Comparison of ENCODE assay signal across 17 cellular contexts in genomic region chr6:44339763-44340625, GRCh38. TPM values are rescaled to one million over a fixed set of nuclear protein-coding genes. Genes with fewer than 3 reads are reported as not detected.
A peak's percentile ranks its signal among the peaks of the same experiment; 100 is the strongest.
DNase-seq lines count a peak whose midpoint lies in the region; ATAC-seq and TF ChIP-seq lines count a peak whose summit lies in the region.
"Had no signal": no experiment of that assay in that cellular context is flagged by ENCODE, and none has a peak within 500 bp of the region (broad histone marks: within the 10 kb centered on the region; RNA-seq: fewer than 3 reads in every experiment).

No MANE protein-coding gene starts in this region.

- peaks cover 3% of the 10 kb centered on the region for H3K27me3 ChIP-seq in trophoblast cell (ENCODE audit: insufficient read depth, low read length)

- no peak overlapping the region for H3K4me2 ChIP-seq in trophoblast cell (ENCODE audit: low read length)

- no peaks in the 10 kb centered on the region for H3K9me3 Mint-ChIP-seq in activated CD4-positive, alpha-beta memory T cell treated with anti-CD3 and anti-CD28 coated beads for 36 hours
- H3K9me3 Mint-ChIP-seq in activated CD4-positive, alpha-beta memory T cell treated with anti-CD3 and anti-CD28 coated beads, Interleukin-2, amount 10 ng/mL, durations not matched to agents 7 days and 5 days: no peaks in the 10 kb centered on the region
- H3K9me3 Mint-ChIP-seq: activated B cell treated with CpG ODN at 0.5 μM for 24 hours; natural killer cell treated with Interleukin-12 subunit alpha and Interleukin-12 subunit beta and Interleukin-15 and Interleukin-18, amount 100 ng/mL, for 72 hours had no signal

- DNase-seq in activated CD4-positive, alpha-beta memory T cell treated with anti-CD3 and anti-CD28 coated beads for 36 hours: peak; percentile 24
- no peak for DNase-seq in activated CD4-positive, alpha-beta memory T cell treated with anti-CD3 and anti-CD28 coated beads, Interleukin-2, amount 10 ng/mL, durations not matched to agents 7 days and 5 days
- peak; percentile 78 for DNase-seq in M059J (ENCODE audit: low read depth)
- DNase-seq in choroid plexus epithelial cell (ENCODE audit: low read depth): peak; percentile 69
- peak; percentile 50 to 58 for DNase-seq in trophoblast cell
- DNase-seq in iPS-NIHi7 (ENCODE audit: extremely low spot score): no peak
- DNase-seq in NOMO-1 treated with DMSO at 0.1 percent for 48 hours (lab: John Stamatoyannopoulos, UW; ENCODE audit: unreplicated experiment): no peak
- DNase-seq: activated B cell treated with CpG ODN at 0.5 μM for 24 hours, activated gamma-delta T cell treated with Interleukin-2 at 50 U/mL for 16 hours, DMS79, foreskin melanocyte, NCI-H2029, NCI-H82 had no signal

- no peak overlapping the region for H3K18ac ChIP-seq in trophoblast cell (ENCODE audit: low read length)

- POLR2A ChIA-PET in activated CD4-positive, alpha-beta memory T cell treated with anti-CD3 and anti-CD28 coated beads for 36 hours (lab: Charles Lee): no interaction called here
- POLR2A ChIA-PET in activated CD4-positive, alpha-beta memory T cell treated with anti-CD3 and anti-CD28 coated beads, Interleukin-2, amount 10 ng/mL, durations not matched to agents 7 days and 5 days (lab: Charles Lee): no interaction called here

- CTCF ChIA-PET in activated CD4-positive, alpha-beta memory T cell treated with anti-CD3 and anti-CD28 coated beads for 36 hours (lab: Charles Lee): interaction anchor here (1.0 to 6.9 kb wide), 11 partner anchors 8 to 244 kb away, joined by 3 to 184 read pairs (median 5); partner anchors contain the start of genes AARS2, SLC35B2 and TMEM151B
- CTCF ChIA-PET in activated CD4-positive, alpha-beta memory T cell treated with anti-CD3 and anti-CD28 coated beads, Interleukin-2, amount 10 ng/mL, durations not matched to agents 7 days and 5 days (lab: Charles Lee): interaction anchor here (1.0 to 6.5 kb wide), 5 partner anchors 11 to 167 kb away, joined by 3 to 69 read pairs (median 4); partner anchors contain the start of genes AARS2 and TMEM151B

- H3K79me2 ChIP-seq in trophoblast cell (ENCODE audit: control insufficient read depth, insufficient read depth, low read length, poor library complexity): no peaks in the 10 kb centered on the region

- H2AK5ac ChIP-seq in trophoblast cell (ENCODE audit: low read length): no peak overlapping the region

- H3K4me1 Mint-ChIP-seq in activated CD4-positive, alpha-beta memory T cell treated with anti-CD3 and anti-CD28 coated beads for 36 hours (ENCODE audit: low read depth): peaks cover 3% of the 10 kb centered on the region
- no peaks in the 10 kb centered on the region for H3K4me1 Mint-ChIP-seq in activated CD4-positive, alpha-beta memory T cell treated with anti-CD3 and anti-CD28 coated beads, Interleukin-2, amount 10 ng/mL, durations not matched to agents 7 days and 5 days
- H3K4me1 Mint-ChIP-seq: activated B cell treated with CpG ODN at 0.5 μM for 24 hours had no signal

- H3K4me3 ChIP-seq in choroid plexus epithelial cell (ENCODE audit: low read depth, low read length) (no peak overlapping the region), trophoblast cell (ENCODE audit: low read depth, low read length) (no peak overlapping the region)
- H3K4me3 ChIP-seq: HAP-1 had no signal

- no peaks in the 10 kb centered on the region for H3K36me3 Mint-ChIP-seq in activated CD4-positive, alpha-beta memory T cell treated with anti-CD3 and anti-CD28 coated beads for 36 hours
- no peaks in the 10 kb centered on the region for H3K36me3 Mint-ChIP-seq in activated CD4-positive, alpha-beta memory T cell treated with anti-CD3 and anti-CD28 coated beads, Interleukin-2, amount 10 ng/mL, durations not matched to agents 7 days and 5 days (ENCODE audit: low read depth)
- H3K36me3 Mint-ChIP-seq: natural killer cell treated with Interleukin-12 subunit alpha and Interleukin-12 subunit beta and Interleukin-15 and Interleukin-18, amount 100 ng/mL, for 72 hours had no signal

- no peak overlapping the region for H3K14ac ChIP-seq in trophoblast cell (ENCODE audit: low read length)

- no peak overlapping the region for H2BK12ac ChIP-seq in trophoblast cell (ENCODE audit: low read length)

- no peak overlapping the region for H4K12ac ChIP-seq in trophoblast cell (ENCODE audit: low read depth, low read length)

- no peaks in the 10 kb centered on the region for H3K4me1 ChIP-seq in trophoblast cell (ENCODE audit: control insufficient read depth in 1 of 2, insufficient read depth in 2 of 2, low read length in 2 of 2)
- H3K4me1 ChIP-seq: HAP-1 had no signal

- H3K27me3 Mint-ChIP-seq in activated CD4-positive, alpha-beta memory T cell treated with anti-CD3 and anti-CD28 coated beads for 36 hours: peaks cover 30% of the 10 kb centered on the region
- H3K27me3 Mint-ChIP-seq in activated CD4-positive, alpha-beta memory T cell treated with anti-CD3 and anti-CD28 coated beads, Interleukin-2, amount 10 ng/mL, durations not matched to agents 7 days and 5 days: peaks cover 42% of the 10 kb centered on the region

- H3K4me3 Mint-ChIP-seq in activated CD4-positive, alpha-beta memory T cell treated with anti-CD3 and anti-CD28 coated beads for 36 hours: no peak overlapping the region
- no peak overlapping the region for H3K4me3 Mint-ChIP-seq in activated CD4-positive, alpha-beta memory T cell treated with anti-CD3 and anti-CD28 coated beads, Interleukin-2, amount 10 ng/mL, durations not matched to agents 7 days and 5 days
- H3K4me3 Mint-ChIP-seq: activated B cell treated with CpG ODN at 0.5 μM for 24 hours; natural killer cell treated with Interleukin-12 subunit alpha and Interleukin-12 subunit beta and Interleukin-15 and Interleukin-18, amount 100 ng/mL, for 72 hours had no signal

- H3K9me3 ChIP-seq in trophoblast cell (ENCODE audit: insufficient read depth, low read depth, low read length): no peaks in the 10 kb centered on the region
- H3K9me3 ChIP-seq: HAP-1 had no signal

- H3K36me3 ChIP-seq in trophoblast cell (ENCODE audit: control insufficient read depth in 1 of 2, insufficient read depth in 2 of 2, low read length in 2 of 2): no peaks in the 10 kb centered on the region
- H3K36me3 ChIP-seq: HAP-1 had no signal

- no peak overlapping the region for H3K4ac ChIP-seq in trophoblast cell (ENCODE audit: low read depth, low read length)

- WGBS in trophoblast cell (ENCODE audit: extremely low coverage, insufficient coverage, insufficient read length): no CpG with 5 or more reads among the region's 7 CpGs

- H3K23ac ChIP-seq in trophoblast cell (ENCODE audit: low read length): no peak overlapping the region

- H4K91ac ChIP-seq in trophoblast cell (ENCODE audit: low read depth, low read length): no peak overlapping the region

- H2AFZ ChIP-seq in trophoblast cell (ENCODE audit: insufficient read depth, low read length, poor library complexity): no peak overlapping the region

- no peak overlapping the region for H3K9ac ChIP-seq in trophoblast cell (ENCODE audit: low read length)

- H4K8ac ChIP-seq in trophoblast cell (ENCODE audit: low read depth, low read length): no peak overlapping the region

- no peak for ATAC-seq in HG03571 (IDR thresholded peaks at IDR 0.05; ENCODE audit: unreplicated experiment)

- no peak overlapping the region for H3K27ac ChIP-seq in trophoblast cell (ENCODE audit: low read depth, low read length)

- intact Hi-C loops in activated CD4-positive, alpha-beta memory T cell treated with anti-CD3 and anti-CD28 coated beads for 36 hours (cut with micrococcal nuclease): loop anchor here (10.0 kb wide), 1 partner anchor 115 kb away; no protein-coding TSS in a partner anchor

- no peak overlapping the region for H3K27ac Mint-ChIP-seq in activated CD4-positive, alpha-beta memory T cell treated with anti-CD3 and anti-CD28 coated beads for 36 hours
- H3K27ac Mint-ChIP-seq in activated CD4-positive, alpha-beta memory T cell treated with anti-CD3 and anti-CD28 coated beads, Interleukin-2, amount 10 ng/mL, durations not matched to agents 7 days and 5 days: no peak overlapping the region
- H3K27ac Mint-ChIP-seq: activated B cell treated with CpG ODN at 0.5 μM for 24 hours; natural killer cell treated with Interleukin-12 subunit alpha and Interleukin-12 subunit beta and Interleukin-15 and Interleukin-18, amount 100 ng/mL, for 72 hours had no signal

- H3K79me1 ChIP-seq in trophoblast cell (ENCODE audit: low read length): no peaks in the 10 kb centered on the region

- no peak overlapping the region for H2BK120ac ChIP-seq in trophoblast cell (ENCODE audit: insufficient read depth, low read length, poor library complexity)

- H2BK5ac ChIP-seq in trophoblast cell (ENCODE audit: low read depth, low read length, poor library complexity): no peak overlapping the region

- TF ChIP-seq CTCF in choroid plexus epithelial cell (conservative IDR thresholded peaks at IDR 0.05; ENCODE audit: low read depth, low read length): no peak

RNA-seq across cellular contexts. Expression of gene SPATS1, which starts 2.5 kb away (rescaled TPM):
- not detected for total RNA-seq in activated CD4-positive, alpha-beta memory T cell treated with anti-CD3 and anti-CD28 coated beads for 36 hours
- total RNA-seq in activated CD4-positive, alpha-beta memory T cell treated with anti-CD3 and anti-CD28 coated beads, Interleukin-2, amount 10 ng/mL, durations not matched to agents 7 days and 5 days: not detected
- total RNA-seq in M059J (2014; rRNA removed; shearing (Covaris generic)): not detected in 2 replicates
- polyA plus RNA-seq in trophoblast cell (2013): not detected in 2 replicates
- total RNA-seq: activated B cell treated with CpG ODN at 0.5 μM for 24 hours; natural killer cell treated with Interleukin-12 subunit alpha and Interleukin-12 subunit beta and Interleukin-15 and Interleukin-18, amount 100 ng/mL, for 72 hours; urinary bladder had no signal
- polyA plus RNA-seq: urinary bladder had no signal

RNA-seq across cellular contexts. Expression of gene AARS2, which starts 26.8 kb away (rescaled TPM):
- 10 to 100 TPM; 16.3 to 16.5 TPM for total RNA-seq in activated CD4-positive, alpha-beta memory T cell treated with anti-CD3 and anti-CD28 coated beads for 36 hours
- total RNA-seq in activated CD4-positive, alpha-beta memory T cell treated with anti-CD3 and anti-CD28 coated beads, Interleukin-2, amount 10 ng/mL, durations not matched to agents 7 days and 5 days: 10 to 100 TPM; 14.8 to 15.0 TPM
- total RNA-seq in M059J (2014; rRNA removed; shearing (Covaris generic)): 7.3 and 19.0 TPM in 2 replicates
- polyA plus RNA-seq in trophoblast cell (2013): 7.1 and 7.3 TPM in 2 replicates

RNA-seq across cellular contexts. Expression of gene CDC5L, which starts 47.5 kb away (rescaled TPM):
- total RNA-seq in activated CD4-positive, alpha-beta memory T cell treated with anti-CD3 and anti-CD28 coated beads for 36 hours: 10 to 100 TPM; 24.0 to 24.3 TPM
- 10 to 100 TPM; 23.8 to 24.2 TPM for total RNA-seq in activated CD4-positive, alpha-beta memory T cell treated with anti-CD3 and anti-CD28 coated beads, Interleukin-2, amount 10 ng/mL, durations not matched to agents 7 days and 5 days
- total RNA-seq in M059J (2014; rRNA removed; shearing (Covaris generic)): 35.3 and 49.7 TPM in 2 replicates
- 18.6 and 19.1 TPM in 2 replicates for polyA plus RNA-seq in trophoblast cell (2013)

Comparison
In these comparisons a context has a peak if more than half of its experiments do, and no peak if none do; other contexts are left out.
1. DNase-seq: peak in activated CD4-positive, alpha-beta memory T cell treated with anti-CD3 and anti-CD28 coated beads for 36 hours (single experiment), M059J (single experiment), choroid plexus epithelial cell (single experiment) and trophoblast cell (2 of 2); none in activated CD4-positive, alpha-beta memory T cell treated with anti-CD3 and anti-CD28 coated beads, Interleukin-2, amount 10 ng/mL, durations not matched to agents 7 days and 5 days (single experiment), iPS-NIHi7 (single experiment) and NOMO-1 treated with DMSO at 0.1 percent for 48 hours (single experiment).